In the genomic region with DNA sequence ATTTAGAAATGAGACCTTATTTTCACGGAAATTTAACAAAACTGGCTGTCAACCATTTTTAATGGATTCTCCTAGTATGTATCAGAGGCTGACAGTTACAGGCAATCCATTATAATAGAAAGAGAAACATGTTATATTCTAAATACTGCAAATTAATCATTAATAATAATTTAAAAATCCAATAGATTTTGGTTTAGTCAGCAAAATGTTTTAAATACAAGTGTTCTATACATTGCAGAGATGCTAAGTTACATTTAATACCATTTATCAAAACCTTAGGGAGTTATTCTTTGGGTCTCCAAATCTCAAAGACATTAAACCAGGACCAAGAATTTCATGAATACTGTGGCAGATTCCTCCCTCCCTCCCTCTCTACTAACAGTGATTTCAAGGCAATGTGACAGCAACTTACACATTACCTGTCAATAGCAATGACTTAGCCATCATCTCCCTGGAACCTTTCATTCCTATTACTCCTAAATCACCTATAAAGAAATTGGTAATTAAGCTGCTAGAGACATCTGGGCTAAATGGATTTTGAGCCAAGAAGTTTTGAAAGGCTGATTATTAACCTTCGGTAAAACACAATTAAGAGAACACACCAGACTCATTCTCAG, we compare ENCODE assay signal across 6 cellular contexts.
"Had no signal": no experiment of that assay in that cellular context is flagged by ENCODE, and none has a peak within 500 bp of the region (broad histone marks: within the 10 kb centered on the region; RNA-seq: fewer than 3 reads in every experiment).

No MANE protein-coding gene starts in this region.

- FAIRE-seq: H54, HTR-8/SVneo had no signal

- H3K4me2 ChIP-seq: GM23338 had no signal

- ATAC-seq: GM23338 had no signal

- DNase-seq: H9, HCEC 1CT, KBM-7 had no signal

- H3K4me3 ChIP-seq: GM23338 had no signal

- H2AFZ ChIP-seq: GM23338 had no signal
